19 cellular contexts compared by ENCODE assay signal in genomic region chr3:68088636-68089035, GRCh38.
DNase-seq lines count a peak whose midpoint lies in the region; ATAC-seq and TF ChIP-seq lines count a peak whose summit lies in the region.
"Had no signal": no experiment of that assay in that cellular context is flagged by ENCODE, and none has a peak within 500 bp of the region (broad histone marks: within the 10 kb centered on the region; RNA-seq: fewer than 3 reads in every experiment).

No MANE protein-coding gene starts in this region.

- POLR2A ChIA-PET in activated naive CD8-positive, alpha-beta T cell treated with anti-CD3 and anti-CD28 coated beads, Interleukin-2, amount 10 ng/mL, durations not matched to agents 7 days and 5 days (lab: Charles Lee) = interaction anchor here (1.5 kb wide), 1 partner anchor 28 kb away, joined by 3 read pairs; no protein-coding TSS in a partner anchor

- intact Hi-C loops in activated CD4-positive, alpha-beta T cell treated with anti-CD3 and anti-CD28 coated beads, Interleukin-2, amount 10 ng/mL, durations not matched to agents 24 days and 14 days (cut with micrococcal nuclease) = no loop called here

- peaks cover 3% of the 10 kb centered on the region for H3K9me3 Mint-ChIP-seq in activated CD4-positive, alpha-beta T cell treated with anti-CD3 and anti-CD28 coated beads, Interleukin-2, amount 10 ng/mL, durations not matched to agents 24 days and 14 days
- peaks cover 8% of the 10 kb centered on the region for H3K9me3 Mint-ChIP-seq in activated naive CD8-positive, alpha-beta T cell treated with anti-CD3 and anti-CD28 coated beads, Interleukin-2, amount 10 ng/mL, durations not matched to agents 7 days and 5 days
- no peaks in the 10 kb centered on the region for H3K9me3 Mint-ChIP-seq in nephron
- no peaks in the 10 kb centered on the region for H3K9me3 Mint-ChIP-seq in activated CD8-positive, alpha-beta memory T cell treated with anti-CD3 and anti-CD28 coated beads, Interleukin-2, amount 10 ng/mL, durations not matched to agents 7 days and 5 days (ENCODE audit: low read depth)
- H3K9me3 Mint-ChIP-seq: activated naive CD4-positive, alpha-beta T cell treated with anti-CD3 and anti-CD28 coated beads, Interleukin-2, amount 10 ng/mL, durations not matched to agents 7 days and 5 days had no signal

- H3K27ac Mint-ChIP-seq in activated CD4-positive, alpha-beta T cell treated with anti-CD3 and anti-CD28 coated beads, Interleukin-2, amount 10 ng/mL, durations not matched to agents 24 days and 14 days = no peak overlapping the region
- peak overlapping the region; percentile 50 for H3K27ac Mint-ChIP-seq in activated naive CD8-positive, alpha-beta T cell treated with anti-CD3 and anti-CD28 coated beads, Interleukin-2, amount 10 ng/mL, durations not matched to agents 7 days and 5 days
- peak overlapping the region; percentile 19 to 61 (median 33) for H3K27ac Mint-ChIP-seq in nephron
- no peak overlapping the region for H3K27ac Mint-ChIP-seq in activated CD8-positive, alpha-beta memory T cell treated with anti-CD3 and anti-CD28 coated beads, Interleukin-2, amount 10 ng/mL, durations not matched to agents 7 days and 5 days
- H3K27ac Mint-ChIP-seq: stimulated activated naive B cell treated with anti-CD40 and anti-IgM and Interleukin-4, amounts not matched to agents 10 μg/mL and 1 μg/mL and 100 μg/mL, for 72 hours had no signal

- H3K4me3 Mint-ChIP-seq in activated CD4-positive, alpha-beta T cell treated with anti-CD3 and anti-CD28 coated beads, Interleukin-2, amount 10 ng/mL, durations not matched to agents 24 days and 14 days = peak overlapping the region; percentile 21
- H3K4me3 Mint-ChIP-seq in activated naive CD8-positive, alpha-beta T cell treated with anti-CD3 and anti-CD28 coated beads, Interleukin-2, amount 10 ng/mL, durations not matched to agents 7 days and 5 days = peak overlapping the region; percentile 46
- H3K4me3 Mint-ChIP-seq in nephron = no peak overlapping the region
- no peak overlapping the region for H3K4me3 Mint-ChIP-seq in activated CD8-positive, alpha-beta memory T cell treated with anti-CD3 and anti-CD28 coated beads, Interleukin-2, amount 10 ng/mL, durations not matched to agents 7 days and 5 days
- H3K4me3 Mint-ChIP-seq: activated naive CD4-positive, alpha-beta T cell treated with anti-CD3 and anti-CD28 coated beads, Interleukin-2, amount 10 ng/mL, durations not matched to agents 7 days and 5 days; stimulated activated naive B cell treated with anti-CD40 and anti-IgM and Interleukin-4, amounts not matched to agents 10 μg/mL and 1 μg/mL and 100 μg/mL, for 72 hours had no signal

- TF ChIP-seq CTCF in nephron (IDR thresholded peaks at IDR 0.05; ENCODE audit: unreplicated experiment in 3 of 3) = no peak

- CTCF ChIA-PET in activated CD8-positive, alpha-beta memory T cell treated with anti-CD3 and anti-CD28 coated beads, Interleukin-2, amount 10 ng/mL, durations not matched to agents 7 days and 5 days (lab: Charles Lee) = no interaction called here

- no peaks in the 10 kb centered on the region for H3K36me3 Mint-ChIP-seq in activated CD4-positive, alpha-beta T cell treated with anti-CD3 and anti-CD28 coated beads, Interleukin-2, amount 10 ng/mL, durations not matched to agents 24 days and 14 days (ENCODE audit: low read depth)
- H3K36me3 Mint-ChIP-seq in activated naive CD8-positive, alpha-beta T cell treated with anti-CD3 and anti-CD28 coated beads, Interleukin-2, amount 10 ng/mL, durations not matched to agents 7 days and 5 days = peaks cover 8% of the 10 kb centered on the region
- H3K36me3 Mint-ChIP-seq in nephron (ENCODE audit: low read depth) = no peaks in the 10 kb centered on the region
- no peaks in the 10 kb centered on the region for H3K36me3 Mint-ChIP-seq in activated CD8-positive, alpha-beta memory T cell treated with anti-CD3 and anti-CD28 coated beads, Interleukin-2, amount 10 ng/mL, durations not matched to agents 7 days and 5 days
- H3K36me3 Mint-ChIP-seq: stimulated activated naive B cell treated with anti-CD40 and anti-IgM and Interleukin-4, amounts not matched to agents 10 μg/mL and 1 μg/mL and 100 μg/mL, for 72 hours had no signal

- H3K4me1 Mint-ChIP-seq in activated CD4-positive, alpha-beta T cell treated with anti-CD3 and anti-CD28 coated beads, Interleukin-2, amount 10 ng/mL, durations not matched to agents 24 days and 14 days = peaks cover 18% of the 10 kb centered on the region
- peaks cover 45% of the 10 kb centered on the region for H3K4me1 Mint-ChIP-seq in activated naive CD8-positive, alpha-beta T cell treated with anti-CD3 and anti-CD28 coated beads, Interleukin-2, amount 10 ng/mL, durations not matched to agents 7 days and 5 days
- H3K4me1 Mint-ChIP-seq in nephron = peaks cover 22% of the 10 kb centered on the region
- peaks cover 25% of the 10 kb centered on the region for H3K4me1 Mint-ChIP-seq in activated CD8-positive, alpha-beta memory T cell treated with anti-CD3 and anti-CD28 coated beads, Interleukin-2, amount 10 ng/mL, durations not matched to agents 7 days and 5 days
- H3K4me1 Mint-ChIP-seq: stimulated activated naive B cell treated with anti-CD40 and anti-IgM and Interleukin-4, amounts not matched to agents 10 μg/mL and 1 μg/mL and 100 μg/mL, for 72 hours had no signal

- no peaks in the 10 kb centered on the region for H3K27me3 Mint-ChIP-seq in activated CD4-positive, alpha-beta T cell treated with anti-CD3 and anti-CD28 coated beads, Interleukin-2, amount 10 ng/mL, durations not matched to agents 24 days and 14 days
- no peaks in the 10 kb centered on the region for H3K27me3 Mint-ChIP-seq in activated naive CD8-positive, alpha-beta T cell treated with anti-CD3 and anti-CD28 coated beads, Interleukin-2, amount 10 ng/mL, durations not matched to agents 7 days and 5 days
- no peaks in the 10 kb centered on the region for H3K27me3 Mint-ChIP-seq in nephron (ENCODE audit: low read depth)
- no peaks in the 10 kb centered on the region for H3K27me3 Mint-ChIP-seq in activated CD8-positive, alpha-beta memory T cell treated with anti-CD3 and anti-CD28 coated beads, Interleukin-2, amount 10 ng/mL, durations not matched to agents 7 days and 5 days
- H3K27me3 Mint-ChIP-seq: activated naive CD4-positive, alpha-beta T cell treated with anti-CD3 and anti-CD28 coated beads, Interleukin-2, amount 10 ng/mL, durations not matched to agents 7 days and 5 days had no signal

- ATAC-seq in GM18511 (IDR thresholded peaks at IDR 0.05; ENCODE audit: unreplicated experiment) = peak; percentile 44
- peak; percentile 16 for ATAC-seq in activated naive CD8-positive, alpha-beta T cell treated with anti-CD3 and anti-CD28 coated beads, Interleukin-2, amount 10 ng/mL, durations not matched to agents 7 days and 5 days (ENCODE audit: low read depth)
- ATAC-seq in activated CD8-positive, alpha-beta memory T cell treated with anti-CD3 and anti-CD28 coated beads, Interleukin-2, amount 10 ng/mL, durations not matched to agents 7 days and 5 days = no peak
- ATAC-seq: foreskin keratinocyte; left cardiac atrium; stimulated activated naive B cell treated with anti-CD40 and anti-IgM and Interleukin-4, amounts not matched to agents 10 μg/mL and 1 μg/mL and 100 μg/mL, for 72 hours had no signal

- DNase-seq in activated CD4-positive, alpha-beta T cell treated with anti-CD3 and anti-CD28 coated beads, Interleukin-2, amount 10 ng/mL, durations not matched to agents 24 days and 14 days = no peak
- no peak for DNase-seq in activated CD4-positive, alpha-beta T cell treated with anti-CD3 and anti-CD28 coated beads for 48 hours
- DNase-seq in activated naive CD8-positive, alpha-beta T cell treated with anti-CD3 and anti-CD28 coated beads, Interleukin-2, amount 10 ng/mL, durations not matched to agents 7 days and 5 days = no peak
- no peak for DNase-seq in NCI-H1417 (lab: John Stamatoyannopoulos, UW)
- no peak for DNase-seq in iPS-NIHi11 (ENCODE audit: low spot score)
- DNase-seq in activated CD8-positive, alpha-beta memory T cell treated with anti-CD3 and anti-CD28 coated beads, Interleukin-2, amount 10 ng/mL, durations not matched to agents 7 days and 5 days = no peak
- DNase-seq: cortex of kidney; foreskin keratinocyte; GDM1; KBM-7; left cardiac atrium; NCI-H2081; NCI-H226; nucleus accumbens; SJCRH30; stimulated activated naive B cell treated with anti-CD40 and anti-IgM and Interleukin-4, amounts not matched to agents 10 μg/mL and 1 μg/mL and 100 μg/mL, for 72 hours had no signal

Comparison
In these comparisons a context has a peak if more than half of its experiments do, and no peak if none do; other contexts are left out.
1. H3K27ac Mint-ChIP-seq: peak in activated naive CD8-positive, alpha-beta T cell treated with anti-CD3 and anti-CD28 coated beads, Interleukin-2, amount 10 ng/mL, durations not matched to agents 7 days and 5 days (single experiment) and nephron (3 of 3); none in activated CD4-positive, alpha-beta T cell treated with anti-CD3 and anti-CD28 coated beads, Interleukin-2, amount 10 ng/mL, durations not matched to agents 24 days and 14 days (single experiment) and activated CD8-positive, alpha-beta memory T cell treated with anti-CD3 and anti-CD28 coated beads, Interleukin-2, amount 10 ng/mL, durations not matched to agents 7 days and 5 days (single experiment).
2. H3K4me3 Mint-ChIP-seq: peak in activated CD4-positive, alpha-beta T cell treated with anti-CD3 and anti-CD28 coated beads, Interleukin-2, amount 10 ng/mL, durations not matched to agents 24 days and 14 days (single experiment) and activated naive CD8-positive, alpha-beta T cell treated with anti-CD3 and anti-CD28 coated beads, Interleukin-2, amount 10 ng/mL, durations not matched to agents 7 days and 5 days (single experiment); none in nephron (0 of 3) and activated CD8-positive, alpha-beta memory T cell treated with anti-CD3 and anti-CD28 coated beads, Interleukin-2, amount 10 ng/mL, durations not matched to agents 7 days and 5 days (single experiment).